Comparison of ENCODE assay signal across 27 cellular contexts in the genomic region with DNA sequence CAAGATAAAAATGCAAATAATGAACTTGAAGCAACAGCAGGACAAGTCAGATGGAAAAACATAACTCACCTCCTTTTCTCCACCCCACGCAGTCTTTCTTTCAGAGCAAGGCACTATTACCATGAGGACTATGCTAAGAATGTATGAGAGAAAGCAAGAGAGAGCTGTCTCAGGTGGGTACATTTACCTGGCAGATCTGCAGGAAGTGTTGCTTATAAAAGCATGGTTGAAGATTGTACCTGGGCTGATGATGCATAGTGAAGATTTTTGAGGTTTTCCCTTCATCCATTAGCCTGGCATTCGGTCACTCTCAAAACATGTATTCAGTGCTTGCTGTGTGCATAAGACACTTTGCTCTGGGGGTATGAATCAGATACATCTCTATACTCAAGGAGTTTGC.
DNase-seq lines count a peak whose midpoint lies in the region; ATAC-seq and TF ChIP-seq lines count a peak whose summit lies in the region.
"Had no signal": no experiment of that assay in that cellular context is flagged by ENCODE, and none has a peak within 500 bp of the region (broad histone marks: within the 10 kb centered on the region; RNA-seq: fewer than 3 reads in every experiment).

No MANE protein-coding gene starts in this region.

- H3K4me3 Mint-ChIP-seq in Calu3 (ENCODE audit: low read depth, unreplicated experiment), result no peak overlapping the region
- H3K4me3 Mint-ChIP-seq: activated T-cell treated with anti-CD3 and anti-CD28 coated beads, Interleukin-2, amount 50 U/mL, for 72 hours; CD4-positive, alpha-beta memory T cell; stimulated activated naive CD8-positive, alpha-beta T cell treated with anti-CD3 and anti-CD28 coated beads, Interleukin-15, amount 100 ng/mL, for 72 hours had no signal

- no peaks in the 10 kb centered on the region for H3K79me2 ChIP-seq in osteoblast (ENCODE audit: insufficient read depth, low read length)

- H3K27ac ChIP-seq in osteoblast (ENCODE audit: low read depth, low read length), result no peak overlapping the region
- no peak overlapping the region for H3K27ac ChIP-seq in prostate gland
- H3K27ac ChIP-seq: cardiac muscle cell, colonic mucosa, heart left ventricle, neutrophil had no signal

- CTCF ChIA-PET in Calu3 (lab: Charles Lee), result interaction anchor here (1.3 to 2.0 kb wide), 3 partner anchors 11 to 22 kb away, joined by 3 to 6 read pairs (median 5); no protein-coding TSS in a partner anchor

- H3K9me3 Mint-ChIP-seq in Calu3 (ENCODE audit: low read depth, unreplicated experiment), result no peaks in the 10 kb centered on the region
- H3K9me3 Mint-ChIP-seq: stimulated activated naive CD8-positive, alpha-beta T cell treated with anti-CD3 and anti-CD28 coated beads, Interleukin-15, amount 100 ng/mL, for 72 hours had no signal

- no peaks in the 10 kb centered on the region for H3K9me3 ChIP-seq in osteoblast (ENCODE audit: low read depth, low read length)
- no peaks in the 10 kb centered on the region for H3K9me3 ChIP-seq in prostate gland
- H3K9me3 ChIP-seq: A549, colonic mucosa, heart left ventricle, neutrophil had no signal

- intact Hi-C loops in Calu3 (cut with micrococcal nuclease; ENCODE audit: unreplicated experiment), result no loop called here
- intact Hi-C loops in prostate gland (cut with DNase I), result loop anchor here (10.0 kb wide), 2 partner anchors 96 to 206 kb away; no protein-coding TSS in a partner anchor

- BruUV-seq in Calu3 (replicated peaks; lab: Mats Ljungman, UMichigan), result no TSS peak

- H3K27me3 ChIP-seq in osteoblast (ENCODE audit: insufficient read depth, low read length) (no peaks in the 10 kb centered on the region), prostate gland (replicated peaks; ENCODE audit: insufficient read depth) (no peaks in the 10 kb centered on the region)
- H3K27me3 ChIP-seq: cardiac muscle cell, colonic mucosa, heart left ventricle, neutrophil had no signal

- H3K4me1 ChIP-seq in osteoblast (ENCODE audit: insufficient read depth, low read length), result no peaks in the 10 kb centered on the region
- H3K4me1 ChIP-seq in prostate gland (replicated peaks), result no peaks in the 10 kb centered on the region
- H3K4me1 ChIP-seq: colonic mucosa, heart left ventricle had no signal

- WGBS in prostate gland, result 77% methylated on average over 2 of the region's 2 CpGs

- no peaks in the 10 kb centered on the region for H3K27me3 Mint-ChIP-seq in Calu3 (ENCODE audit: unreplicated experiment)
- H3K27me3 Mint-ChIP-seq: stimulated activated naive CD8-positive, alpha-beta T cell treated with anti-CD3 and anti-CD28 coated beads, Interleukin-15, amount 100 ng/mL, for 72 hours had no signal

- ATAC-seq in HG02798 (IDR thresholded peaks at IDR 0.05; ENCODE audit: poor library complexity, unreplicated experiment), result no peak
- ATAC-seq: A549; activated T-cell treated with anti-CD3 and anti-CD28 coated beads, Interleukin-2, amount 50 U/mL, for 72 hours; heart left ventricle; K562; stimulated activated naive CD8-positive, alpha-beta T cell treated with anti-CD3 and anti-CD28 coated beads, Interleukin-15, amount 100 ng/mL, for 72 hours had no signal

- no peaks in the 10 kb centered on the region for H4K20me1 ChIP-seq in osteoblast (ENCODE audit: insufficient read depth, low read length)

- no peak for TF ChIP-seq CTCF in Calu3 (IDR thresholded peaks at IDR 0.05; ENCODE audit: unreplicated experiment)
- no peak for TF ChIP-seq CTCF in osteoblast (IDR thresholded peaks at IDR 0.05; ENCODE audit: extremely low read depth, low read depth, low read length)
- TF ChIP-seq CTCF in prostate gland (IDR thresholded peaks at IDR 0.05), result no peak

- DNase-seq in Calu3, result peak; percentile 12
- DNase-seq in amniotic epithelial cell (ENCODE audit: low read depth), result peak; percentile 33
- peak; percentile 94 for DNase-seq in kidney tubule cell (ENCODE audit: low spot score)
- DNase-seq in A172 (ENCODE audit: low spot score), result no peak
- DNase-seq in osteoblast (ENCODE audit: insufficient read length, low spot score, missing footprints), result no peak
- no peak for DNase-seq in prostate gland (ENCODE audit: low spot score)
- DNase-seq: activated CD4-positive, alpha-beta T cell treated with anti-CD3 and anti-CD28 coated beads, Interleukin-2, amount 50 U/mL, for 1 hour; activated naive CD4-positive, alpha-beta T cell treated with Interleukin-2 at 50 U/mL for 16 hours; activated T-cell treated with anti-CD3 and anti-CD28 coated beads, Interleukin-2, amount 50 U/mL, for 72 hours; amygdala; CD4-positive, alpha-beta memory T cell; colonic mucosa; effector CD8-positive, alpha-beta T cell; heart left ventricle; mesendoderm; MM.1S; NCI-H1417; NCI-H2081; NCI-H2227 treated with DMSO at 0.1 percent for 48 hours; stimulated activated naive CD8-positive, alpha-beta T cell treated with anti-CD3 and anti-CD28 coated beads, Interleukin-15, amount 100 ng/mL, for 72 hours had no signal

- no peaks in the 10 kb centered on the region for H3K36me3 ChIP-seq in osteoblast (ENCODE audit: insufficient read depth, low read length)
- no peaks in the 10 kb centered on the region for H3K36me3 ChIP-seq in prostate gland
- H3K36me3 ChIP-seq: cardiac muscle cell, colonic mucosa, heart left ventricle, neutrophil had no signal

- no peak for TF ChIP-seq RAD21 in Ishikawa (IDR thresholded peaks at IDR 0.05; ENCODE audit: low read depth)

- no peaks in the 10 kb centered on the region for H3K36me3 Mint-ChIP-seq in Calu3 (ENCODE audit: insufficient read depth, unreplicated experiment)
- H3K36me3 Mint-ChIP-seq: CD4-positive, alpha-beta memory T cell had no signal

- peak overlapping the region; percentile 48 for H3K27ac Mint-ChIP-seq in Calu3 (ENCODE audit: unreplicated experiment)
- H3K27ac Mint-ChIP-seq: activated T-cell treated with anti-CD3 and anti-CD28 coated beads, Interleukin-2, amount 50 U/mL, for 72 hours; stimulated activated naive CD8-positive, alpha-beta T cell treated with anti-CD3 and anti-CD28 coated beads, Interleukin-15, amount 100 ng/mL, for 72 hours had no signal

- peaks cover 35% of the 10 kb centered on the region for H3K4me1 Mint-ChIP-seq in Calu3 (ENCODE audit: low read depth, unreplicated experiment)
- H3K4me1 Mint-ChIP-seq: stimulated activated naive CD8-positive, alpha-beta T cell treated with anti-CD3 and anti-CD28 coated beads, Interleukin-15, amount 100 ng/mL, for 72 hours had no signal

- H3K4me3 ChIP-seq in osteoblast (ENCODE audit: insufficient read depth, low read length) (no peak overlapping the region), prostate gland (no peak overlapping the region)
- H3K4me3 ChIP-seq: A549, cardiac muscle cell, colonic mucosa, heart left ventricle, K562, skin epidermis had no signal

- H2AFZ ChIP-seq in osteoblast (ENCODE audit: low read length), result no peak overlapping the region

- no peak for TF ChIP-seq POLR2A in prostate gland (IDR thresholded peaks at IDR 0.05)

- no peak for TF ChIP-seq EP300 in Ishikawa (IDR thresholded peaks at IDR 0.05; ENCODE audit: borderline replicate concordance)

- no peak overlapping the region for H3K4me2 ChIP-seq in osteoblast (ENCODE audit: insufficient read depth, low read length)

TF ChIP-seq in Ishikawa, 13 proteins besides CTCF, POLR2A, EP300 and RAD21:
- TF ChIP-seq TCF12 (IDR thresholded peaks at IDR 0.05; ENCODE audit: low read depth) (no peak), TEAD4 (IDR thresholded peaks at IDR 0.05) (peak; percentile 57), FOXM1 (IDR thresholded peaks at IDR 0.05; ENCODE audit: borderline replicate concordance, low read depth) (no peak), EGR1 (IDR thresholded peaks at IDR 0.05) (no peak), NFIC (IDR thresholded peaks at IDR 0.05) (no peak), CREB1 (IDR thresholded peaks at IDR 0.05; ENCODE audit: low read depth) (no peak), ZBTB7A (IDR thresholded peaks at IDR 0.05; ENCODE audit: low read depth) (no peak), YY1 (IDR thresholded peaks at IDR 0.05; ENCODE audit: low read depth) (no peak), TAF1 (IDR thresholded peaks at IDR 0.05; ENCODE audit: low read depth) (no peak), CEBPB (IDR thresholded peaks at IDR 0.05) (no peak)
- TF ChIP-seq, protein P1, sequence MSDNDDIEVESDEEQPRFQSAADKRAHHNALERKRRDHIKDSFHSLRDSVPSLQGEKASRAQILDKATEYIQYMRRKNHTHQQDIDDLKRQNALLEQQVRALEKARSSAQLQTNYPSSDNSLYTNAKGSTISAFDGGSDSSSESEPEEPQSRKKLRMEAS (IDR thresholded peaks at IDR 0.05), result no peak
- TF ChIP-seq, protein P2, sequence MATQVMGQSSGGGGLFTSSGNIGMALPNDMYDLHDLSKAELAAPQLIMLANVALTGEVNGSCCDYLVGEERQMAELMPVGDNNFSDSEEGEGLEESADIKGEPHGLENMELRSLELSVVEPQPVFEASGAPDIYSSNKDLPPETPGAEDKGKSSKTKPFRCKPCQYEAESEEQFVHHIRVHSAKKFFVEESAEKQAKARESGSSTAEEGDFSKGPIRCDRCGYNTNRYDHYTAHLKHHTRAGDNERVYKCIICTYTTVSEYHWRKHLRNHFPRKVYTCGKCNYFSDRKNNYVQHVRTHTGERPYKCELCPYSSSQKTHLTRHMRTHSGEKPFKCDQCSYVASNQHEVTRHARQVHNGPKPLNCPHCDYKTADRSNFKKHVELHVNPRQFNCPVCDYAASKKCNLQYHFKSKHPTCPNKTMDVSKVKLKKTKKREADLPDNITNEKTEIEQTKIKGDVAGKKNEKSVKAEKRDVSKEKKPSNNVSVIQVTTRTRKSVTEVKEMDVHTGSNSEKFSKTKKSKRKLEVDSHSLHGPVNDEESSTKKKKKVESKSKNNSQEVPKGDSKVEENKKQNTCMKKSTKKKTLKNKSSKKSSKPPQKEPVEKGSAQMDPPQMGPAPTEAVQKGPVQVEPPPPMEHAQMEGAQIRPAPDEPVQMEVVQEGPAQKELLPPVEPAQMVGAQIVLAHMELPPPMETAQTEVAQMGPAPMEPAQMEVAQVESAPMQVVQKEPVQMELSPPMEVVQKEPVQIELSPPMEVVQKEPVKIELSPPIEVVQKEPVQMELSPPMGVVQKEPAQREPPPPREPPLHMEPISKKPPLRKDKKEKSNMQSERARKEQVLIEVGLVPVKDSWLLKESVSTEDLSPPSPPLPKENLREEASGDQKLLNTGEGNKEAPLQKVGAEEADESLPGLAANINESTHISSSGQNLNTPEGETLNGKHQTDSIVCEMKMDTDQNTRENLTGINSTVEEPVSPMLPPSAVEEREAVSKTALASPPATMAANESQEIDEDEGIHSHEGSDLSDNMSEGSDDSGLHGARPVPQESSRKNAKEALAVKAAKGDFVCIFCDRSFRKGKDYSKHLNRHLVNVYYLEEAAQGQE (IDR thresholded peaks at IDR 0.05; ENCODE audit: low read depth), result peak; percentile 11; the same call in 1 of the 2 replicates
- TF ChIP-seq, protein P3, sequence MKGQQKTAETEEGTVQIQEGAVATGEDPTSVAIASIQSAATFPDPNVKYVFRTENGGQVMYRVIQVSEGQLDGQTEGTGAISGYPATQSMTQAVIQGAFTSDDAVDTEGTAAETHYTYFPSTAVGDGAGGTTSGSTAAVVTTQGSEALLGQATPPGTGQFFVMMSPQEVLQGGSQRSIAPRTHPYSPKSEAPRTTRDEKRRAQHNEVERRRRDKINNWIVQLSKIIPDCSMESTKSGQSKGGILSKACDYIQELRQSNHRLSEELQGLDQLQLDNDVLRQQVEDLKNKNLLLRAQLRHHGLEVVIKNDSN (IDR thresholded peaks at IDR 0.05), result no peak

Comparison
In these comparisons a context has a peak if more than half of its experiments do, and no peak if none do; other contexts are left out.
1. DNase-seq: peak in Calu3 (single experiment), amniotic epithelial cell (single experiment) and kidney tubule cell (single experiment); none in A172 (single experiment), osteoblast (single experiment) and prostate gland (single experiment).